ENCODE assay signal across 7 cellular contexts in genomic region chr7:56003749-56004148, GRCh38.
"Had no signal": no experiment of that assay in that cellular context is flagged by ENCODE, and none has a peak within 500 bp of the region (broad histone marks: within the 10 kb centered on the region; RNA-seq: fewer than 3 reads in every experiment).

No MANE protein-coding gene starts in this region.

- FAIRE-seq: H1, H54, HTR-8/SVneo had no signal

- H3K27ac ChIP-seq: GM23248 had no signal

- H3K9ac ChIP-seq: GM23248 had no signal

- DNase-seq: GM23248, H9, HCEC 1CT, KG1 had no signal

- H3K4me3 ChIP-seq: GM23248 had no signal

- H2AFZ ChIP-seq: GM23248 had no signal
